In the genomic region with DNA sequence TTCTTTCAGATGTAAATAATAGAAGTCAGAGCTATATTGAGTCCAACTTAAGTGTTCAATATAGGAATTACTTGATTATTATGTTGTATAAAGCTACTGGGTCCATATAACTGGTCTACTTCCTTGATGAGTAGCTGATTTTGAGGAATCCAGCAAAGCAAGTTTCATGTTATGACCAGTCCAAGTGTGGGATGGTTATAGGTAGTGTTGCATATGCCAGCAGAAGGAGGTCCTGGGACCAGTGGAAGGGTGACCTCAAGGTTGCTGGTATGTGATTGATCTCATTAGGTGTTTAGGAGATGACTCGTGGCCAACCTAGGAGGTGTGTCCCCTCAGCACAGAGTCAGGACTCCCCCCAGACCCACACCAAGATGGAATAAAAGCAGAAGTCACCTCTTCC, we compare ENCODE assay signal across 28 cellular contexts.
"Had no signal": no experiment of that assay in that cellular context is flagged by ENCODE, and none has a peak within 500 bp of the region (broad histone marks: within the 10 kb centered on the region; RNA-seq: fewer than 3 reads in every experiment).

No MANE protein-coding gene starts in this region.

- DNase-seq: activated CD4-positive, alpha-beta memory T cell treated with anti-CD3 and anti-CD28 coated beads for 36 hours; activated CD4-positive, alpha-beta T cell treated with anti-CD3 and anti-CD28 coated beads for 36 hours; activated CD4-positive, alpha-beta T cell treated with anti-CD3 and anti-CD28 coated beads, Interleukin-2, amount 10 ng/mL, durations not matched to agents 24 days and 14 days; activated CD4-positive, CD25-positive, alpha-beta regulatory T cell; activated CD4-positive, CD25-positive, alpha-beta regulatory T cell treated with anti-CD3 and anti-CD28 coated beads, Interleukin-2, amount 50 U/mL, for 72 hours; activated CD8-positive, alpha-beta memory T cell treated with anti-CD3 and anti-CD28 coated beads, Interleukin-2, amount 10 ng/mL, durations not matched to agents 7 days and 5 days; activated CD8-positive, alpha-beta memory T cell treated with anti-CD3 and anti-CD28 coated beads, Interleukin-2, amount 50 U/mL, for 4 hours; activated CD8-positive, alpha-beta T cell treated with anti-CD3 and anti-CD28 coated beads, Interleukin-2, amount 10 ng/mL, durations not matched to agents 7 days and 5 days; activated effector memory CD4-positive, alpha-beta T cell treated with anti-CD3 and anti-CD28 coated beads, Interleukin-2, amount 50 U/mL, for 16 hours; activated naive CD4-positive, alpha-beta T cell treated with anti-CD3 and anti-CD28 coated beads for 36 hours; activated naive CD8-positive, alpha-beta T cell treated with anti-CD3 and anti-CD28 coated beads for 36 hours; activated naive CD8-positive, alpha-beta T cell treated with anti-CD3 and anti-CD28 coated beads, Interleukin-2, amount 50 U/mL, for 24 hours; activated T-cell treated with anti-CD3 and anti-CD28 coated beads, Interleukin-2, amount 50 U/mL, for 1 hour; activated T-cell treated with anti-CD3 and anti-CD28 coated beads, Interleukin-2, amount 50 U/mL, for 48 hours; adrenal gland; amygdala; aorta; body of pancreas; dorsolateral prefrontal cortex; effector memory CD4-positive, alpha-beta T cell; endodermal cell; gastrocnemius medialis; heart right ventricle; T-helper 1 cell; T-helper 17 cell; T1000 had no signal

- H3K27me3 ChIP-seq: adrenal gland, body of pancreas, dorsolateral prefrontal cortex, foreskin keratinocyte, gastrocnemius medialis had no signal

- H3K4me1 ChIP-seq: adrenal gland, body of pancreas had no signal

- ATAC-seq: activated CD4-positive, alpha-beta T cell treated with anti-CD3 and anti-CD28 coated beads for 36 hours; activated CD8-positive, alpha-beta memory T cell treated with anti-CD3 and anti-CD28 coated beads, Interleukin-2, amount 10 ng/mL, durations not matched to agents 7 days and 5 days; activated CD8-positive, alpha-beta T cell treated with anti-CD3 and anti-CD28 coated beads, Interleukin-2, amount 10 ng/mL, durations not matched to agents 7 days and 5 days; activated naive CD8-positive, alpha-beta T cell treated with anti-CD3 and anti-CD28 coated beads, Interleukin-2, amount 50 U/mL, for 24 hours; body of pancreas; foreskin keratinocyte; gastrocnemius medialis; heart right ventricle; T-helper 17 cell had no signal

- H3K9me3 ChIP-seq: adrenal gland, body of pancreas, gastrocnemius medialis, heart right ventricle had no signal

- H3K36me3 ChIP-seq: adrenal gland, heart right ventricle had no signal

- H3K4me3 ChIP-seq: adrenal gland, body of pancreas, coronary artery, dorsolateral prefrontal cortex, gastrocnemius medialis, heart right ventricle had no signal

- H3K27ac ChIP-seq: adrenal gland, body of pancreas, coronary artery, dorsolateral prefrontal cortex, foreskin keratinocyte, gastrocnemius medialis, heart right ventricle had no signal
